Comparison of ENCODE assay signal across 26 cellular contexts in the genomic region with DNA sequence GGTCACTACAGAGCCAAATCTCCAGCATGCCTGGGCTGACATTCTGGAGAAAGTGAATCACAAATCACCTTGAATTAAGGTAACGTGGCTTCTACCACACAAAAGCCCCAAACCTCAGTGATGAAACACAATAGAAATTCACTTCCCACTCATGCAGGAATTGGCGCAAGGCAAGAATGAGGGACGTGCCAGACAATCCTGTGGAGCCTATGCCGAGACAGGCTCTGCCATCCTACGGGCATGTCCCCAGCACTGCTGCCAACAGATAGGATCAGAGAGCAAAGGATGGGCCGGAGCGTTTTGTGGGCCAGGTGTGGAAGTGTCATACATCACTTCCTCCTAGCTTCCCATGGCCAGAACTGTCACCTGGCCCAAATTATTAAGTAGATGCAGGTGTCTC.
DNase-seq lines count a peak whose midpoint lies in the region; ATAC-seq, FAIRE-seq and TF ChIP-seq lines count a peak whose summit lies in the region.
"Had no signal": no experiment of that assay in that cellular context is flagged by ENCODE, and none has a peak within 500 bp of the region (broad histone marks: within the 10 kb centered on the region; RNA-seq: fewer than 3 reads in every experiment).

No MANE protein-coding gene starts in this region.

- no peaks in the 10 kb centered on the region for H3K9me2 ChIP-seq in GM23338 (ENCODE audit: insufficient read depth)

- H3K27ac Mint-ChIP-seq in endodermal cell (no peak overlapping the region), GM23338 (no peak overlapping the region)
- peak overlapping the region in 6 of 10 donors; percentile 17 to 62 (median 36) for H3K27ac Mint-ChIP-seq in naive thymus-derived CD8-positive, alpha-beta T cell
- H3K27ac Mint-ChIP-seq: activated naive CD4-positive, alpha-beta T cell treated with anti-CD3 and anti-CD28 coated beads, Interleukin-2, amount 10 ng/mL, durations not matched to agents 7 days and 5 days; CD4-positive, alpha-beta T cell; memory B cell had no signal

- no peaks in the 10 kb centered on the region for H3K79me2 ChIP-seq in GM23338 (replicated peaks; ENCODE audit: insufficient read depth)
- H3K79me2 ChIP-seq: parathyroid adenoma had no signal

- TF ChIP-seq CTCF in A673 (conservative IDR thresholded peaks at IDR 0.05; ENCODE audit: low read depth, low read length) (no peak), endodermal cell (conservative IDR thresholded peaks at IDR 0.05) (no peak), GM23338 (conservative IDR thresholded peaks at IDR 0.05; ENCODE audit: low read depth in 2 of 2) (no peak)

- intact Hi-C loops in A673 (cut with micrococcal nuclease; ENCODE audit: unreplicated experiment) = loop anchor here (5.0 kb wide), 3 partner anchors 89 to 291 kb away; partner anchors contain the start of genes CASP3 and PRIMPOL

- no peak for TF ChIP-seq POLR2A in GM12891 (IDR thresholded peaks at IDR 0.05; ENCODE audit: low read depth, low read length)

- H3K27ac ChIP-seq in A673 (ENCODE audit: low read depth, low read length, poor library complexity, severe bottlenecking) (peak overlapping the region; percentile 93), endodermal cell (ENCODE audit: low read depth, low read length) (no peak overlapping the region), GM23338 (ENCODE audit: low read depth) (no peak overlapping the region), SJCRH30 (no peak overlapping the region)

- peaks cover under 1% of the 10 kb centered on the region for H3K9me3 Mint-ChIP-seq in endodermal cell
- peaks cover 0 to 8% (median 0%) of the 10 kb centered on the region in 9 donors for H3K9me3 Mint-ChIP-seq in naive thymus-derived CD8-positive, alpha-beta T cell
- no peaks in the 10 kb centered on the region for H3K9me3 Mint-ChIP-seq in GM23338
- H3K9me3 Mint-ChIP-seq: CD4-positive, alpha-beta T cell had no signal

- H3K27me3 ChIP-seq in A673 (replicated peaks; ENCODE audit: insufficient read depth, low read depth, low read length, poor library complexity) (no peaks in the 10 kb centered on the region), endodermal cell (ENCODE audit: control insufficient read depth, insufficient read depth, low read length, poor library complexity, severe bottlenecking) (no peaks in the 10 kb centered on the region), GM23338 (ENCODE audit: insufficient read depth) (no peaks in the 10 kb centered on the region), SJCRH30 (no peaks in the 10 kb centered on the region)
- H3K27me3 ChIP-seq: dorsolateral prefrontal cortex had no signal

- H3K9me3 ChIP-seq in A673 (ENCODE audit: low read depth, low read length, poor library complexity, severe bottlenecking) (no peaks in the 10 kb centered on the region), endodermal cell (ENCODE audit: control insufficient read depth, low read length) (peaks cover under 1% of the 10 kb centered on the region), SJCRH30 (replicated peaks) (no peaks in the 10 kb centered on the region)

- H3K27me3 Mint-ChIP-seq in endodermal cell (ENCODE audit: insufficient read depth) (no peaks in the 10 kb centered on the region), GM23338 (ENCODE audit: insufficient read depth, low read depth, poor library complexity) (peaks cover under 1% of the 10 kb centered on the region)
- H3K27me3 Mint-ChIP-seq in naive thymus-derived CD8-positive, alpha-beta T cell = no peaks in the 10 kb centered on the region
- H3K27me3 Mint-ChIP-seq: activated naive CD4-positive, alpha-beta T cell treated with anti-CD3 and anti-CD28 coated beads, Interleukin-2, amount 10 ng/mL, durations not matched to agents 7 days and 5 days; CD4-positive, alpha-beta T cell; memory B cell; naive thymus-derived CD4-positive, alpha-beta T cell had no signal

- 94 to 98% methylated on average over 5 to 7 of the region's 7 CpGs for WGBS in endodermal cell (ENCODE audit: insufficient coverage in 1 of 2, insufficient read length in 1 of 2), 2 experiments

- H3K4me1 ChIP-seq in A673 (ENCODE audit: insufficient read depth, low read length, poor library complexity, severe bottlenecking) = peaks cover 64% of the 10 kb centered on the region
- no peaks in the 10 kb centered on the region for H3K4me1 ChIP-seq in endodermal cell (ENCODE audit: control insufficient read depth, insufficient read depth, low read length)
- peaks cover 16% of the 10 kb centered on the region for H3K4me1 ChIP-seq in GM23338 (ENCODE audit: insufficient read depth)
- peaks cover 18% of the 10 kb centered on the region for H3K4me1 ChIP-seq in SJCRH30
- H3K4me1 ChIP-seq: parathyroid adenoma had no signal

- H3K4me3 ChIP-seq in A673 (ENCODE audit: low read depth, low read length, poor library complexity, severe bottlenecking) (no peak overlapping the region), endodermal cell (ENCODE audit: low read length) (no peak overlapping the region), GM23338 (no peak overlapping the region), SJCRH30 (no peak overlapping the region)
- H3K4me3 ChIP-seq: dorsolateral prefrontal cortex, thoracic aorta had no signal

- POLR2A ChIA-PET in A673 (lab: Charles Lee; ENCODE audit: low non-redundant PET) = no interaction called here
- POLR2A ChIA-PET in naive thymus-derived CD8-positive, alpha-beta T cell (lab: Charles Lee) = no interaction called here

- CTCF ChIA-PET in A673 (lab: Charles Lee) = no interaction called here

- no peak overlapping the region for H2AFZ ChIP-seq in GM23338
- H2AFZ ChIP-seq: parathyroid adenoma had no signal

- no TSS peak for BruUV-seq in A673 (replicated peaks; lab: Mats Ljungman, UMichigan)

- no peaks in the 10 kb centered on the region for H3K36me3 ChIP-seq in A673 (ENCODE audit: insufficient read depth, low read length, poor library complexity, severe bottlenecking)
- H3K36me3 ChIP-seq in endodermal cell (ENCODE audit: control insufficient read depth, insufficient read depth, low read length) = no peaks in the 10 kb centered on the region
- no peaks in the 10 kb centered on the region for H3K36me3 ChIP-seq in GM23338 (ENCODE audit: insufficient read depth)
- H3K36me3 ChIP-seq in SJCRH30 = no peaks in the 10 kb centered on the region
- H3K36me3 ChIP-seq: thoracic aorta had no signal

- H3K9ac ChIP-seq in endodermal cell (ENCODE audit: extremely low read depth, low read length, poor library complexity, severe bottlenecking) = no peak overlapping the region
- H3K9ac ChIP-seq: parathyroid adenoma had no signal

- H3K36me3 Mint-ChIP-seq in endodermal cell (ENCODE audit: low read depth) (no peaks in the 10 kb centered on the region), GM23338 (ENCODE audit: low read depth) (peaks cover 2% of the 10 kb centered on the region; the same call in 1 of the 3 replicates)
- peaks cover 0 to 2% (median 0%) of the 10 kb centered on the region in 3 donors for H3K36me3 Mint-ChIP-seq in naive thymus-derived CD8-positive, alpha-beta T cell
- H3K36me3 Mint-ChIP-seq: activated naive CD4-positive, alpha-beta T cell treated with anti-CD3 and anti-CD28 coated beads, Interleukin-2, amount 10 ng/mL, durations not matched to agents 7 days and 5 days had no signal

- no peak overlapping the region for H3K4me2 ChIP-seq in GM23338

- H3K4me1 Mint-ChIP-seq in endodermal cell (peaks cover 5% of the 10 kb centered on the region), GM23338 (peaks cover 22% of the 10 kb centered on the region; the same call in 2 of the 3 replicates)
- H3K4me1 Mint-ChIP-seq in naive thymus-derived CD8-positive, alpha-beta T cell = peaks cover 8 to 30% (median 19%) of the 10 kb centered on the region in 4 donors

- peak; percentile 9 for FAIRE-seq in GM12891 (lab: Jason Lieb, UNC)
- FAIRE-seq: G401.6 had no signal

- H3F3A ChIP-seq in GM23338 (replicated peaks; ENCODE audit: low read depth) = no peaks in the 10 kb centered on the region

- no peak for ATAC-seq in naive thymus-derived CD8-positive, alpha-beta T cell
- ATAC-seq in GM18520 (IDR thresholded peaks at IDR 0.05; ENCODE audit: unreplicated experiment) (no peak), GM23338 (no peak)
- ATAC-seq: naive thymus-derived CD4-positive, alpha-beta T cell had no signal

- H3K4me3 Mint-ChIP-seq in endodermal cell = no peak overlapping the region
- H3K4me3 Mint-ChIP-seq in naive thymus-derived CD8-positive, alpha-beta T cell = no peak overlapping the region
- no peak overlapping the region for H3K4me3 Mint-ChIP-seq in GM23338
- H3K4me3 Mint-ChIP-seq: activated naive CD4-positive, alpha-beta T cell treated with anti-CD3 and anti-CD28 coated beads, Interleukin-2, amount 10 ng/mL, durations not matched to agents 7 days and 5 days; CD4-positive, alpha-beta T cell; memory B cell; naive thymus-derived CD4-positive, alpha-beta T cell had no signal

- no peaks in the 10 kb centered on the region for H4K20me1 ChIP-seq in GM23338 (replicated peaks; ENCODE audit: insufficient read depth)

- DNase-seq in A673 (ENCODE audit: low spot score) = no peak
- DNase-seq in GM12891 (ENCODE audit: insufficient read length, low spot score) = no peak
- DNase-seq in endodermal cell = peak; percentile 18
- DNase-seq in naive thymus-derived CD8-positive, alpha-beta T cell = no peak
- DNase-seq in iPS-NIHi11 (ENCODE audit: low spot score) = no peak
- DNase-seq in GM23338 (ENCODE audit: low spot score) = no peak
- no peak for DNase-seq in SJCRH30
- DNase-seq: activated CD4-positive, alpha-beta T cell treated with anti-CD3 and anti-CD28 coated beads, Interleukin-2, amount 50 U/mL, for 48 hours; activated CD4-positive, CD25-positive, alpha-beta regulatory T cell; activated naive CD4-positive, alpha-beta T cell treated with anti-CD3 and anti-CD28 coated beads, Interleukin-2, amount 10 ng/mL, durations not matched to agents 7 days and 5 days; activated T-cell treated with anti-CD3 and anti-CD28 coated beads for 4 hours; aorta; CD4-positive, alpha-beta T cell; DMS153; dorsolateral prefrontal cortex; foreskin melanocyte; kidney glomerular epithelial cell; MV-4-11; naive thymus-derived CD4-positive, alpha-beta T cell; NCI-H1694 treated with DMSO at 0.1 percent for 48 hours; NCI-H748 treated with DMSO at 0.1 percent for 48 hours had no signal

TF ChIP-seq in GM12891, 5 proteins besides CTCF, POLR2A, EP300 and RAD21:
- TF ChIP-seq PAX5 (IDR thresholded peaks at IDR 0.05; ENCODE audit: insufficient read depth, low read length, severe bottlenecking) = no peak
- TF ChIP-seq POU2F2 (IDR thresholded peaks at IDR 0.05; ENCODE audit: low read depth, low read length) = no peak
- TF ChIP-seq POLR2AphosphoS5 (IDR thresholded peaks at IDR 0.05; ENCODE audit: low read depth, low read length) = no peak
- no peak for TF ChIP-seq TAF1 (IDR thresholded peaks at IDR 0.05; ENCODE audit: low read depth, low read length)
- no peak for TF ChIP-seq SPI1 (IDR thresholded peaks at IDR 0.05; ENCODE audit: low read depth, low read length)

TF ChIP-seq in GM23338, 12 proteins besides CTCF, POLR2A, EP300 and RAD21 (continues in another document):
- TF ChIP-seq ZNF331 (CRISPR knock-in tag; IDR thresholded peaks at IDR 0.05; ENCODE audit: low read depth) (no peak), STAT1 (IDR thresholded peaks at IDR 0.05; ENCODE audit: unreplicated experiment) (no peak)

Comparison
In these comparisons a context has a peak if more than half of its experiments do, and no peak if none do; other contexts are left out.
1. H3K27ac Mint-ChIP-seq: peak in naive thymus-derived CD8-positive, alpha-beta T cell (6 of 10); none in endodermal cell (single experiment) and GM23338 (single experiment).